In genomic region chr22:50627452-50627913, GRCh38 we compare ENCODE assay signal across 8 cellular contexts. TPM values are rescaled to one million over a fixed set of nuclear protein-coding genes. Genes with fewer than 3 reads are reported as not detected.
A peak's percentile ranks its signal among the peaks of the same experiment; 100 is the strongest.
DNase-seq lines count a peak whose midpoint lies in the region; ATAC-seq, FAIRE-seq and TF ChIP-seq lines count a peak whose summit lies in the region.

No MANE protein-coding gene starts in this region.

- H3K4me2 ChIP-seq in K562 (ENCODE audit: insufficient read depth, low read length), result peak overlapping the region; percentile 84

- DNase-seq in activated CD4-positive, alpha-beta T cell treated with anti-CD3 and anti-CD28 coated beads, Interleukin-2, amount 10 ng/mL, durations not matched to agents 24 days and 14 days, result peak; percentile 72
- no peak for DNase-seq in activated CD4-positive, alpha-beta T cell treated with anti-CD3 and anti-CD28 coated beads, Interleukin-2, amount 50 U/mL, for 4 hours
- no peak for DNase-seq in Jurkat, Clone E6-1 (ENCODE audit: low read depth, low spot score)
- DNase-seq in K562 (ENCODE audit: extremely low read depth in 1 of 4, low spot score in 3 of 4) (peak in 2 of 4 experiments; percentile 24 to 31), left colon (peak; percentile 38 to 58), substantia nigra (lab: John Stamatoyannopoulos, UW) (no peak), NOMO-1 treated with DMSO at 0.1 percent for 48 hours (lab: John Stamatoyannopoulos, UW; ENCODE audit: unreplicated experiment) (no peak)
- no peak for DNase-seq in effector CD8-positive, alpha-beta T cell (lab: John Stamatoyannopoulos, UW)

- no peak for TF ChIP-seq POLR2A in K562 (conservative IDR thresholded peaks at IDR 0.05)

- FAIRE-seq in K562 (lab: Jason Lieb, UNC), result no peak

- peak overlapping the region; percentile 88 for H2AFZ ChIP-seq in K562 (ENCODE audit: low read depth, low read length)

- no peaks in the 10 kb centered on the region; the same call in 2 of the 3 replicates for H3K79me2 ChIP-seq in K562 (ENCODE audit: control insufficient read depth, insufficient read depth, low read length)

- H4K20me1 ChIP-seq in K562 (replicated peaks; ENCODE audit: control insufficient read depth, insufficient read depth, low read length), result no peaks in the 10 kb centered on the region

- TSS peak; percentile 62 for BruUV-seq in K562 (replicated peaks; lab: Mats Ljungman, UMichigan)

- H3K4me3 ChIP-seq in Jurkat, Clone E6-1 (ENCODE audit: low read length), result peak overlapping the region; percentile 55
- peak overlapping the region; percentile 76 for H3K4me3 ChIP-seq in K562

- peak overlapping the region; percentile 94 for H3K4me3 Mint-ChIP-seq in activated CD4-positive, alpha-beta T cell treated with anti-CD3 and anti-CD28 coated beads, Interleukin-2, amount 10 ng/mL, durations not matched to agents 24 days and 14 days

- TF ChIP-seq RAD21 in K562 (CRISPR knock-in tag; conservative IDR thresholded peaks at IDR 0.05 in 1 of 2, IDR thresholded peaks at IDR 0.05 in 1 of 2), result no peak

- TF ChIP-seq EP300 in K562 (IDR thresholded peaks at IDR 0.05; ENCODE audit: low read length), result no peak

- H3K27ac ChIP-seq in K562 (ENCODE audit: extremely low read depth, low read depth, low read length) (peak overlapping the region; percentile 49; the same call in 2 of the 3 replicates), substantia nigra (ENCODE audit: low read depth, low read length, poor library complexity, severe bottlenecking) (peak overlapping the region; percentile 80)

- H3K9me3 ChIP-seq in K562 (replicated peaks; ENCODE audit: control insufficient read depth, insufficient read depth, low read depth, low read length), result no peaks in the 10 kb centered on the region

- ATAC-seq in K562, result peak; percentile 39
- ATAC-seq in left colon, result peak; percentile 4

- no peaks in the 10 kb centered on the region for H3K27me3 Mint-ChIP-seq in activated CD4-positive, alpha-beta T cell treated with anti-CD3 and anti-CD28 coated beads, Interleukin-2, amount 10 ng/mL, durations not matched to agents 24 days and 14 days

- H3K27ac Mint-ChIP-seq in activated CD4-positive, alpha-beta T cell treated with anti-CD3 and anti-CD28 coated beads, Interleukin-2, amount 10 ng/mL, durations not matched to agents 24 days and 14 days, result peak overlapping the region; percentile 75

- H3K36me3 Mint-ChIP-seq in activated CD4-positive, alpha-beta T cell treated with anti-CD3 and anti-CD28 coated beads, Interleukin-2, amount 10 ng/mL, durations not matched to agents 24 days and 14 days (ENCODE audit: low read depth), result peaks cover 9% of the 10 kb centered on the region

- H3K4me1 Mint-ChIP-seq in activated CD4-positive, alpha-beta T cell treated with anti-CD3 and anti-CD28 coated beads, Interleukin-2, amount 10 ng/mL, durations not matched to agents 24 days and 14 days, result peaks cover 19% of the 10 kb centered on the region

- CTCF ChIA-PET in K562 (lab: Yijun Ruan, JAX; ENCODE audit: low intra/inter-chr PET ratio), result no interaction called here

- peak overlapping the region; percentile 61 to 92 for H3K9ac ChIP-seq in K562 (ENCODE audit: insufficient read depth in 1 of 2, low read depth in 2 of 2, low read length in 2 of 2)

- no peaks in the 10 kb centered on the region for H3K36me3 ChIP-seq in K562 (ENCODE audit: control insufficient read depth, insufficient read depth, low read length)

- no peaks in the 10 kb centered on the region for H3K27me3 ChIP-seq in K562 (ENCODE audit: control insufficient read depth in 2 of 2, insufficient read depth in 2 of 2, low read length in 2 of 2)

- intact Hi-C loops in activated CD4-positive, alpha-beta T cell treated with anti-CD3 and anti-CD28 coated beads, Interleukin-2, amount 10 ng/mL, durations not matched to agents 24 days and 14 days (cut with micrococcal nuclease), result loop anchor here (5.0 kb wide), 1 partner anchor 65 kb away; no protein-coding TSS in a partner anchor
- intact Hi-C loops in K562 (cut with micrococcal nuclease) (no loop called here), left colon (cut with DNase I, micrococcal nuclease) (no loop called here)

- POLR2A ChIA-PET in K562 (lab: Yijun Ruan, JAX), result interaction anchor here (0.6 to 1.0 kb wide), 4 partner anchors 13 to 82 kb away, joined by 3 to 4 read pairs (median 3); partner anchors contain the start of gene KLHDC7B

- 0% methylated on average over 9 of the region's 28 CpGs for WGBS in K562 (ENCODE audit: insufficient coverage, low coverage, missing lambda C conversion rate)

- no peak for TF ChIP-seq CTCF in K562 (IDR thresholded peaks at IDR 0.05 in 2 of 3, conservative IDR thresholded peaks at IDR 0.05 in 1 of 3; ENCODE audit: insufficient read depth in 2 of 3, low read depth in 1 of 3, low read length in 3 of 3)

- in situ Hi-C loops in K562 (cut with MboI), result no loop called here

- H3K4me1 ChIP-seq in K562 (replicated peaks in 1 of 2; ENCODE audit: control insufficient read depth in 2 of 2, insufficient read depth in 2 of 2, low read length in 2 of 2), result peaks cover 5 to 43% of the 10 kb centered on the region in 2 experiments; a peak in 4 of 5 replicates

- no peaks in the 10 kb centered on the region for H3K9me3 Mint-ChIP-seq in activated CD4-positive, alpha-beta T cell treated with anti-CD3 and anti-CD28 coated beads, Interleukin-2, amount 10 ng/mL, durations not matched to agents 24 days and 14 days

- no peaks in the 10 kb centered on the region for H3K9me1 ChIP-seq in K562 (ENCODE audit: control insufficient read depth, insufficient read depth, low read length)

RNA-seq across cellular contexts. Expression of gene ARSA, which starts 0.5 kb away (rescaled TPM):
- total RNA-seq in activated CD4-positive, alpha-beta T cell treated with anti-CD3 and anti-CD28 coated beads, Interleukin-2, amount 10 ng/mL, durations not matched to agents 24 days and 14 days, result 20.6 and 22.1 TPM in 2 replicates
- 20.4 TPM for polyA plus RNA-seq in Jurkat, Clone E6-1 (2012; ENCODE audit: insufficient read depth, insufficient read length)
- 8.9 and 28.8 TPM in 2 replicates for total RNA-seq in K562 (2011; cell fraction: chromatin; rRNA removed; ENCODE audit: low replicate concordance)
- total RNA-seq in K562 (2011; cell fraction: nucleolus; rRNA removed), result 26.2 and 28.3 TPM in 2 replicates
- 10.3 and 15.7 TPM in 2 replicates for total RNA-seq in K562 (2011; cell fraction: nucleoplasm; rRNA removed)
- total RNA-seq in K562 (2014; rRNA removed), result 3.6 and 6.0 TPM in 2 replicates
- total RNA-seq in K562 (2014; rRNA removed; fragmentation: Illumina TruSeq; extraction: Trizol), result 0.29 and 0.73 TPM in 2 replicates
- 2.3 and 2.5 TPM in 2 replicates for total RNA-seq in K562 (2015; rRNA removed; fragmentation: Illumina TruSeq; extraction: Trizol)
- total RNA-seq in K562 (2021), result 10.9 TPM in 2 replicates
- polyA plus RNA-seq in K562 (2011; rRNA removed), result 1.2 and 3.9 TPM in 2 replicates
- polyA plus RNA-seq in K562 (2011; cell fraction: cytosol; rRNA removed), result 1.6 and 3.9 TPM in 2 replicates
- polyA plus RNA-seq in K562 (2011; cell fraction: nucleus; rRNA removed), result 22.0 and 41.4 TPM in 2 replicates
- 6.9 and 25.3 TPM in 2 replicates for polyA plus RNA-seq in K562 (2012)
- polyA plus RNA-seq in K562 (2014; fragmentation: Illumina TruSeq; extraction: Trizol), result 1.2 and 5.2 TPM in 2 replicates
- polyA plus RNA-seq in K562 (2014; fragmentation: Nextera tagmentation; extraction: Ambion mirVana), result under 1 TPM in 1 of 2 experiments, not detected in 1; 0.32 TPM
- polyA plus RNA-seq in K562 (2014; rRNA removed), result 9.2 and 10.2 TPM in 2 replicates
- 0.30 and 0.49 TPM in 2 replicates for polyA minus RNA-seq in K562 (2011; rRNA and poly(A)+ RNA removed)
- 0.82 and 1.5 TPM in 2 replicates for polyA minus RNA-seq in K562 (2011; cell fraction: cytosol; rRNA and poly(A)+ RNA removed)
- polyA minus RNA-seq in K562 (2011; cell fraction: nucleus; rRNA and poly(A)+ RNA removed), result 5.1 and 5.7 TPM in 2 replicates
- total RNA-seq in left colon, result 10 to 100 TPM; 84.8 to 97.8 TPM

RNA-seq across cellular contexts. Expression of gene MAPK8IP2, which starts 26.9 kb away (rescaled TPM):
- total RNA-seq in activated CD4-positive, alpha-beta T cell treated with anti-CD3 and anti-CD28 coated beads, Interleukin-2, amount 10 ng/mL, durations not matched to agents 24 days and 14 days, result 0.19 TPM in 2 replicates
- not detected for polyA plus RNA-seq in Jurkat, Clone E6-1 (2012; ENCODE audit: insufficient read depth, insufficient read length)
- total RNA-seq in K562 (2011; cell fraction: chromatin; rRNA removed; ENCODE audit: low replicate concordance), result 0.12 TPM in 1 of 2 replicates, not detected in the other
- total RNA-seq in K562 (2011; cell fraction: nucleolus; rRNA removed), result 0.13 and 0.17 TPM in 2 replicates
- total RNA-seq in K562 (2011; cell fraction: nucleoplasm; rRNA removed), result 0.07 and 0.23 TPM in 2 replicates
- total RNA-seq in K562 (2014; rRNA removed) (0.18 and 0.45 TPM in 2 replicates), K562 (2014; rRNA removed; fragmentation: Illumina TruSeq; extraction: Trizol) (0.04 TPM in 1 of 2 replicates, not detected in the other), K562 (2015; rRNA removed; fragmentation: Illumina TruSeq; extraction: Trizol) (0.04 and 0.07 TPM in 2 replicates), K562 (2021) (0.29 and 0.47 TPM in 2 replicates), left colon (1 to 10 TPM; 1.2 to 1.5 TPM)
- polyA plus RNA-seq in K562 (2011; rRNA removed) (0.01 and 0.07 TPM in 2 replicates), K562 (2014; fragmentation: Illumina TruSeq; extraction: Trizol) (0.03 and 0.17 TPM in 2 replicates), K562 (2014; fragmentation: Nextera tagmentation; extraction: Ambion mirVana) (not detected), K562 (2014; rRNA removed) (0.12 and 0.18 TPM in 2 replicates)
- 0.07 and 0.18 TPM in 2 replicates for polyA plus RNA-seq in K562 (2011; cell fraction: cytosol; rRNA removed)
- polyA plus RNA-seq in K562 (2011; cell fraction: nucleus; rRNA removed), result 0.13 and 0.14 TPM in 2 replicates
- polyA plus RNA-seq in K562 (2012), result 0.17 and 0.36 TPM in 2 replicates
- not detected in 2 replicates for polyA minus RNA-seq in K562 (2011; rRNA and poly(A)+ RNA removed)
- polyA minus RNA-seq in K562 (2011; cell fraction: cytosol; rRNA and poly(A)+ RNA removed), result 0.36 TPM in 1 of 2 replicates, not detected in the other
- polyA minus RNA-seq in K562 (2011; cell fraction: nucleus; rRNA and poly(A)+ RNA removed), result under 0.01 TPM in 1 of 2 replicates, not detected in the other

RNA-seq across cellular contexts. Expression of gene CHKB, which starts 44.8 kb away (rescaled TPM):
- 83.2 and 84.7 TPM in 2 replicates for total RNA-seq in activated CD4-positive, alpha-beta T cell treated with anti-CD3 and anti-CD28 coated beads, Interleukin-2, amount 10 ng/mL, durations not matched to agents 24 days and 14 days
- polyA plus RNA-seq in Jurkat, Clone E6-1 (2012; ENCODE audit: insufficient read depth, insufficient read length), result 76.0 TPM
- total RNA-seq in K562 (2011; cell fraction: chromatin; rRNA removed; ENCODE audit: low replicate concordance), result 48.4 and 97.8 TPM in 2 replicates
- 53.4 and 65.4 TPM in 2 replicates for total RNA-seq in K562 (2011; cell fraction: nucleolus; rRNA removed)
- total RNA-seq in K562 (2011; cell fraction: nucleoplasm; rRNA removed), result 51.6 and 55.9 TPM in 2 replicates
- total RNA-seq in K562 (2014; rRNA removed) (11.0 and 14.5 TPM in 2 replicates), K562 (2014; rRNA removed; fragmentation: Illumina TruSeq; extraction: Trizol) (7.7 and 10.3 TPM in 2 replicates), K562 (2015; rRNA removed; fragmentation: Illumina TruSeq; extraction: Trizol) (8.9 and 9.8 TPM in 2 replicates), K562 (2021) (15.2 and 15.9 TPM in 2 replicates), left colon (10 to 100 TPM; 66.9 to 72.7 TPM)
- polyA plus RNA-seq in K562 (2011; rRNA removed) (16.3 and 24.8 TPM in 2 replicates), K562 (2014; fragmentation: Illumina TruSeq; extraction: Trizol) (14.4 and 16.2 TPM in 2 replicates), K562 (2014; fragmentation: Nextera tagmentation; extraction: Ambion mirVana) (1 to 10 TPM; 2.7 to 5.3 TPM), K562 (2014; rRNA removed) (19.0 and 31.0 TPM in 2 replicates)
- polyA plus RNA-seq in K562 (2011; cell fraction: cytosol; rRNA removed), result 9.9 and 12.5 TPM in 2 replicates
- 89.3 and 120 TPM in 2 replicates for polyA plus RNA-seq in K562 (2011; cell fraction: nucleus; rRNA removed)
- polyA plus RNA-seq in K562 (2012), result 10.9 and 32.8 TPM in 2 replicates
- polyA minus RNA-seq in K562 (2011; rRNA and poly(A)+ RNA removed), result 3.2 and 3.7 TPM in 2 replicates
- 1.8 and 4.8 TPM in 2 replicates for polyA minus RNA-seq in K562 (2011; cell fraction: cytosol; rRNA and poly(A)+ RNA removed)
- polyA minus RNA-seq in K562 (2011; cell fraction: nucleus; rRNA and poly(A)+ RNA removed), result 11.0 and 14.1 TPM in 2 replicates

RNA-seq across cellular contexts. Expression of gene SHANK3, which starts 45.1 kb away (rescaled TPM):
- total RNA-seq in activated CD4-positive, alpha-beta T cell treated with anti-CD3 and anti-CD28 coated beads, Interleukin-2, amount 10 ng/mL, durations not matched to agents 24 days and 14 days, result 0.17 and 0.21 TPM in 2 replicates
- 6.3 TPM for polyA plus RNA-seq in Jurkat, Clone E6-1 (2012; ENCODE audit: insufficient read depth, insufficient read length)
- 0.21 and 0.37 TPM in 2 replicates for total RNA-seq in K562 (2011; cell fraction: chromatin; rRNA removed; ENCODE audit: low replicate concordance)
- 0.13 and 0.17 TPM in 2 replicates for total RNA-seq in K562 (2011; cell fraction: nucleolus; rRNA removed)
- 0.08 and 0.15 TPM in 2 replicates for total RNA-seq in K562 (2011; cell fraction: nucleoplasm; rRNA removed)
- 0.04 TPM in 1 of 2 replicates, not detected in the other for total RNA-seq in K562 (2014; rRNA removed)
- total RNA-seq in K562 (2014; rRNA removed; fragmentation: Illumina TruSeq; extraction: Trizol), result not detected in 2 replicates
- not detected in 2 replicates for total RNA-seq in K562 (2015; rRNA removed; fragmentation: Illumina TruSeq; extraction: Trizol)
- 0.07 and 0.13 TPM in 2 replicates for total RNA-seq in K562 (2021)
- 0.01 TPM in 2 replicates for polyA plus RNA-seq in K562 (2011; rRNA removed)
- 0.03 TPM in 2 replicates for polyA plus RNA-seq in K562 (2011; cell fraction: cytosol; rRNA removed)
- 0.07 and 0.18 TPM in 2 replicates for polyA plus RNA-seq in K562 (2011; cell fraction: nucleus; rRNA removed)
- polyA plus RNA-seq in K562 (2012), result 0.01 and 0.04 TPM in 2 replicates
- polyA plus RNA-seq in K562 (2014; fragmentation: Illumina TruSeq; extraction: Trizol), result not detected in 2 replicates
- not detected for polyA plus RNA-seq in K562 (2014; fragmentation: Nextera tagmentation; extraction: Ambion mirVana)
- 0.03 TPM in 1 of 2 replicates, not detected in the other for polyA plus RNA-seq in K562 (2014; rRNA removed)
- polyA minus RNA-seq in K562 (2011; rRNA and poly(A)+ RNA removed), result not detected in 2 replicates
- 0.10 TPM in 1 of 2 replicates, not detected in the other for polyA minus RNA-seq in K562 (2011; cell fraction: cytosol; rRNA and poly(A)+ RNA removed)
- polyA minus RNA-seq in K562 (2011; cell fraction: nucleus; rRNA and poly(A)+ RNA removed), result under 0.01 and 0.13 TPM in 2 replicates
- 1 to 10 TPM; 4.4 to 4.8 TPM for total RNA-seq in left colon

RNA-seq across cellular contexts. Expression of gene CPT1B, which starts 49.3 kb away (rescaled TPM):
- total RNA-seq in activated CD4-positive, alpha-beta T cell treated with anti-CD3 and anti-CD28 coated beads, Interleukin-2, amount 10 ng/mL, durations not matched to agents 24 days and 14 days, result 63.1 and 71.5 TPM in 2 replicates
- 72.6 TPM for polyA plus RNA-seq in Jurkat, Clone E6-1 (2012; ENCODE audit: insufficient read depth, insufficient read length)
- 40.5 and 66.3 TPM in 2 replicates for total RNA-seq in K562 (2011; cell fraction: chromatin; rRNA removed; ENCODE audit: low replicate concordance)
- 34.2 and 39.4 TPM in 2 replicates for total RNA-seq in K562 (2011; cell fraction: nucleolus; rRNA removed)
- total RNA-seq in K562 (2011; cell fraction: nucleoplasm; rRNA removed), result 24.4 and 31.9 TPM in 2 replicates
- total RNA-seq in K562 (2014; rRNA removed) (1.6 and 1.9 TPM in 2 replicates), K562 (2014; rRNA removed; fragmentation: Illumina TruSeq; extraction: Trizol) (0.61 and 1.8 TPM in 2 replicates), K562 (2015; rRNA removed; fragmentation: Illumina TruSeq; extraction: Trizol) (2.3 and 3.0 TPM in 2 replicates), K562 (2021) (3.8 and 4.0 TPM in 2 replicates), left colon (10 to 100 TPM; 22.6 to 26.6 TPM)
- polyA plus RNA-seq in K562 (2011; rRNA removed) (3.7 and 7.3 TPM in 2 replicates), K562 (2014; fragmentation: Illumina TruSeq; extraction: Trizol) (2.0 and 2.6 TPM in 2 replicates), K562 (2014; fragmentation: Nextera tagmentation; extraction: Ambion mirVana) (under 1 TPM; 0.35 to 0.59 TPM), K562 (2014; rRNA removed) (6.1 and 6.2 TPM in 2 replicates)
- 2.9 and 4.0 TPM in 2 replicates for polyA plus RNA-seq in K562 (2011; cell fraction: cytosol; rRNA removed)
- polyA plus RNA-seq in K562 (2011; cell fraction: nucleus; rRNA removed), result 59.6 and 64.2 TPM in 2 replicates
- 5.5 and 18.0 TPM in 2 replicates for polyA plus RNA-seq in K562 (2012)
- polyA minus RNA-seq in K562 (2011; rRNA and poly(A)+ RNA removed), result 1.4 and 2.8 TPM in 2 replicates
- polyA minus RNA-seq in K562 (2011; cell fraction: cytosol; rRNA and poly(A)+ RNA removed), result 0.76 TPM in 1 of 2 replicates, not detected in the other
- polyA minus RNA-seq in K562 (2011; cell fraction: nucleus; rRNA and poly(A)+ RNA removed), result 7.1 and 10.0 TPM in 2 replicates

Comparison
In these comparisons a context has a peak if more than half of its experiments do, and no peak if none do; other contexts are left out.
1. DNase-seq: peak in activated CD4-positive, alpha-beta T cell treated with anti-CD3 and anti-CD28 coated beads, Interleukin-2, amount 10 ng/mL, durations not matched to agents 24 days and 14 days (single experiment) and left colon (2 of 2); none in activated CD4-positive, alpha-beta T cell treated with anti-CD3 and anti-CD28 coated beads, Interleukin-2, amount 50 U/mL, for 4 hours (0 of 2), Jurkat, Clone E6-1 (single experiment), substantia nigra (0 of 49), NOMO-1 treated with DMSO at 0.1 percent for 48 hours (single experiment) and effector CD8-positive, alpha-beta T cell (single experiment).